In genomic region chr12:19915392-19916192, GRCh38 we compare ENCODE assay signal across 9 cellular contexts.
DNase-seq lines count a peak whose midpoint lies in the region; ATAC-seq, FAIRE-seq and TF ChIP-seq lines count a peak whose summit lies in the region.
"Had no signal": no experiment of that assay in that cellular context is flagged by ENCODE, and none has a peak within 500 bp of the region (broad histone marks: within the 10 kb centered on the region; RNA-seq: fewer than 3 reads in every experiment).

No MANE protein-coding gene starts in this region.

- ATAC-seq in GM19455 (IDR thresholded peaks at IDR 0.05; ENCODE audit: unreplicated experiment) (no peak), esophagus mucosa (no peak)

- H3K9ac ChIP-seq in kidney (ENCODE audit: low read length in 2 of 2), result no peak overlapping the region

- H3K4me1 ChIP-seq in kidney (ENCODE audit: control insufficient read depth in 1 of 2, insufficient read depth in 1 of 2, low read depth in 1 of 2, low read length in 2 of 2), result peaks cover 0 to 7% of the 10 kb centered on the region in 2 donors

- no peak for DNase-seq in GM12864 (ENCODE audit: low read depth)
- DNase-seq in NCI-H1092 treated with DMSO at 0.1 percent for 48 hours (lab: John Stamatoyannopoulos, UW), result peak; percentile 73
- DNase-seq in astrocyte of the hippocampus (ENCODE audit: low read depth, low spot score), result peak; percentile 67
- DNase-seq in kidney, result no peak
- peak; percentile 18 for DNase-seq in urothelium cell line (ENCODE audit: low spot score)
- no peak for DNase-seq in activated T-cell treated with anti-CD3 and anti-CD28 coated beads, Interleukin-2, amount 50 U/mL, for 1 hour
- DNase-seq: activated B cell treated with CpG ODN at 0.5 μM for 24 hours had no signal

- H3K9me3 ChIP-seq in kidney (ENCODE audit: control insufficient read depth in 1 of 2, low read length in 2 of 2), result no peaks in the 10 kb centered on the region

- H3K4me3 ChIP-seq in GM12864 (ENCODE audit: low read depth, low read length) (no peak overlapping the region), kidney (ENCODE audit: low read length in 2 of 2) (no peak overlapping the region)

- TF ChIP-seq CTCF in GM12864 (IDR thresholded peaks at IDR 0.05; ENCODE audit: low read depth, low read length, missing control alignments) (peak; percentile 15), kidney (IDR thresholded peaks at IDR 0.05; ENCODE audit: borderline replicate concordance, extremely low read depth, insufficient read depth) (peak; percentile 60)

- no peaks in the 10 kb centered on the region for H3K36me3 ChIP-seq in kidney (ENCODE audit: control insufficient read depth in 1 of 2, insufficient read depth in 2 of 2, low read length in 2 of 2)

- H3K27ac ChIP-seq in kidney (ENCODE audit: low read depth in 2 of 2, low read length in 2 of 2), result no peak overlapping the region

- intact Hi-C loops in kidney (cut with DNase I), result no loop called here

- FAIRE-seq in kidney (lab: Jason Lieb, UNC) (peak; percentile 93), urothelium cell line (lab: Jason Lieb, UNC) (no peak)

Comparison
In these comparisons a context has a peak if more than half of its experiments do, and no peak if none do; other contexts are left out.
1. DNase-seq: peak in NCI-H1092 treated with DMSO at 0.1 percent for 48 hours (single experiment), astrocyte of the hippocampus (single experiment) and urothelium cell line (single experiment); none in GM12864 (single experiment), kidney (single experiment) and activated T-cell treated with anti-CD3 and anti-CD28 coated beads, Interleukin-2, amount 50 U/mL, for 1 hour (single experiment).